1 cellular context compared by ENCODE assay signal in genomic region chr22:24599514-24599913, GRCh38.
TF ChIP-seq lines count a peak whose summit lies in the region.

No MANE protein-coding gene starts in this region.

TF ChIP-seq in HEK293, 187 proteins besides CTCF, POLR2A, EP300 and RAD21 (continued from another document):
- TF ChIP-seq, protein P1, sequence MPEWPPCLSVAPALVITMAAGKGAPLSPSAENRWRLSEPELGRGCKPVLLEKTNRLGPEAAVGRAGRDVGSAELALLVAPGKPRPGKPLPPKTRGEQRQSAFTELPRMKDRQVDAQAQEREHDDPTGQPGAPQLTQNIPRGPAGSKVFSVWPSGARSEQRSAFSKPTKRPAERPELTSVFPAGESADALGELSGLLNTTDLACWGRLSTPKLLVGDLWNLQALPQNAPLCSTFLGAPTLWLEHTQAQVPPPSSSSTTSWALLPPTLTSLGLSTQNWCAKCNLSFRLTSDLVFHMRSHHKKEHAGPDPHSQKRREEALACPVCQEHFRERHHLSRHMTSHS (tag by site-specific recombination; IDR thresholded peaks at IDR 0.05), result no peak
- TF ChIP-seq ZSCAN23 (tag by site-specific recombination; IDR thresholded peaks at IDR 0.05) (no peak), ZNF211 (tag by site-specific recombination; IDR thresholded peaks at IDR 0.05; ENCODE audit: low read depth) (no peak), KLF1 (tag by site-specific recombination; IDR thresholded peaks at IDR 0.05) (no peak), ZNF426 (tag by site-specific recombination; IDR thresholded peaks at IDR 0.05) (no peak), ZNF501 (tag by site-specific recombination; IDR thresholded peaks at IDR 0.05) (no peak), OVOL3 (tag by site-specific recombination; IDR thresholded peaks at IDR 0.05) (no peak), ZNF558 (tag by site-specific recombination; IDR thresholded peaks at IDR 0.05) (no peak), ZNF311 (tag by site-specific recombination; IDR thresholded peaks at IDR 0.05; ENCODE audit: borderline replicate concordance) (no peak), ZNF626 (tag by site-specific recombination; IDR thresholded peaks at IDR 0.05) (no peak), ZNF555 (tag by site-specific recombination; conservative IDR thresholded peaks at IDR 0.05) (no peak)
- TF ChIP-seq, protein P2, sequence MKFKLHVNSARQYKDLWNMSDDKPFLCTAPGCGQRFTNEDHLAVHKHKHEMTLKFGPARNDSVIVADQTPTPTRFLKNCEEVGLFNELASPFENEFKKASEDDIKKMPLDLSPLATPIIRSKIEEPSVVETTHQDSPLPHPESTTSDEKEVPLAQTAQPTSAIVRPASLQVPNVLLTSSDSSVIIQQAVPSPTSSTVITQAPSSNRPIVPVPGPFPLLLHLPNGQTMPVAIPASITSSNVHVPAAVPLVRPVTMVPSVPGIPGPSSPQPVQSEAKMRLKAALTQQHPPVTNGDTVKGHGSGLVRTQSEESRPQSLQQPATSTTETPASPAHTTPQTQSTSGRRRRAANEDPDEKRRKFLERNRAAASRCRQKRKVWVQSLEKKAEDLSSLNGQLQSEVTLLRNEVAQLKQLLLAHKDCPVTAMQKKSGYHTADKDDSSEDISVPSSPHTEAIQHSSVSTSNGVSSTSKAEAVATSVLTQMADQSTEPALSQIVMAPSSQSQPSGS (tag by site-specific recombination; IDR thresholded peaks at IDR 0.05; ENCODE audit: low read depth), result no peak
- TF ChIP-seq, protein P3, sequence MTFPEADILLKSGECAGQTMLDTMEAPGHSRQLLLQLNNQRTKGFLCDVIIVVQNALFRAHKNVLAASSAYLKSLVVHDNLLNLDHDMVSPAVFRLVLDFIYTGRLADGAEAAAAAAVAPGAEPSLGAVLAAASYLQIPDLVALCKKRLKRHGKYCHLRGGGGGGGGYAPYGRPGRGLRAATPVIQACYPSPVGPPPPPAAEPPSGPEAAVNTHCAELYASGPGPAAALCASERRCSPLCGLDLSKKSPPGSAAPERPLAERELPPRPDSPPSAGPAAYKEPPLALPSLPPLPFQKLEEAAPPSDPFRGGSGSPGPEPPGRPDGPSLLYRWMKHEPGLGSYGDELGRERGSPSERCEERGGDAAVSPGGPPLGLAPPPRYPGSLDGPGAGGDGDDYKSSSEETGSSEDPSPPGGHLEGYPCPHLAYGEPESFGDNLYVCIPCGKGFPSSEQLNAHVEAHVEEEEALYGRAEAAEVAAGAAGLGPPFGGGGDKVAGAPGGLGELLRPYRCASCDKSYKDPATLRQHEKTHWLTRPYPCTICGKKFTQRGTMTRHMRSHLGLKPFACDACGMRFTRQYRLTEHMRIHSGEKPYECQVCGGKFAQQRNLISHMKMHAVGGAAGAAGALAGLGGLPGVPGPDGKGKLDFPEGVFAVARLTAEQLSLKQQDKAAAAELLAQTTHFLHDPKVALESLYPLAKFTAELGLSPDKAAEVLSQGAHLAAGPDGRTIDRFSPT (tag by site-specific recombination; IDR thresholded peaks at IDR 0.05), result no peak
